Comparison of ENCODE assay signal across 23 cellular contexts in the genomic region with DNA sequence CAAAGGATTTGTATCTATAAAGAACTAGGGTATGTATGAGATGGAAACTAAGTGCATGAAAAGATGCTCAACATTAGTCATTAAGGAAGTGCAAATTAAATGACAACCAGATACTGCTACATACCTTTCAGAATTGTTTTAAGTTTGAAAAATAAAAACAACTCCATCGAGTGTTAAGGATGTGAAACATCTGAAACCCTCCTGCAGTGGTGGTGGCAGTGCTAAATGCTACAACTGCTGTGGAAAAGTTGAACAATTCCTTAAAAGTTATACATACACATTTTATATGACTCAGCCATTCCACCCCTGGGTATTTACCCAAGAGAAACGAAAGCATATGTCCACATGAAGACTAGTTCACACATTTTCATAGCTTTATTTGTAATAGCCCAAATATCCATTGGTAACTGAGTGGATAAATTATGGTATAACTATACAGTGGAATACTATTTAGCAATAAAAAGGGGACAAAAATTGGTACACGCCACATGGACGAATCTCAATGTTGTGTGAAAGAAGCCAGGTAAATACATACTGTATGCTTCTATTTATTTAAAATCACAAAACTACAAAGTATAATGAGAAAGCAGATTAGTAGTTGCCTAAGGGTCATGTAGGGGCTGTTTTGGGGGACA. TPM values are rescaled to one million over a fixed set of nuclear protein-coding genes. Genes with fewer than 3 reads are reported as not detected.
DNase-seq lines count a peak whose midpoint lies in the region; ATAC-seq and TF ChIP-seq lines count a peak whose summit lies in the region.
"Had no signal": no experiment of that assay in that cellular context is flagged by ENCODE, and none has a peak within 500 bp of the region (broad histone marks: within the 10 kb centered on the region; RNA-seq: fewer than 3 reads in every experiment).

No MANE protein-coding gene starts in this region.

- intact Hi-C loops in HCT116 (cut with micrococcal nuclease) (no loop called here), left colon (cut with DNase I, micrococcal nuclease) (no loop called here)

- DNase-seq in activated CD8-positive, alpha-beta memory T cell treated with anti-CD3 and anti-CD28 coated beads, Interleukin-2, amount 10 ng/mL, durations not matched to agents 7 days and 5 days: no peak
- DNase-seq in activated CD8-positive, alpha-beta memory T cell treated with anti-CD3 and anti-CD28 coated beads, Interleukin-2, amount 50 U/mL, for 4 hours: no peak
- DNase-seq in HCT116 (ENCODE audit: low read depth, low spot score): no peak
- DNase-seq in left colon: no peak
- no peak for DNase-seq in mucosa of gallbladder (ENCODE audit: low spot score)
- no peak for DNase-seq in effector memory CD8-positive, alpha-beta T cell
- no peak for DNase-seq in WERI-Rb-1
- DNase-seq: activated CD4-positive, alpha-beta T cell treated with anti-CD3 and anti-CD28 coated beads, Interleukin-2, amount 10 ng/mL, durations not matched to agents 7 days and 5 days; activated effector memory CD4-positive, alpha-beta T cell treated with anti-CD3 and anti-CD28 coated beads, Interleukin-2, amount 50 U/mL, for 16 hours; body of pancreas; CD4-positive, alpha-beta memory T cell; cortex of kidney; DMS79; left ventricle myocardium inferior; NCI-H1436; NCI-H2171 treated with DMSO at 0.1 percent for 48 hours; Peyer's patch had no signal

- H2AFZ ChIP-seq in HCT116 (ENCODE audit: low read depth, low read length, poor library complexity, severe bottlenecking): no peak overlapping the region
- H2AFZ ChIP-seq: neural progenitor cell had no signal

- H3K79me2 ChIP-seq in HCT116 (ENCODE audit: insufficient read depth, low read length): peaks cover 17% of the 10 kb centered on the region

- TF ChIP-seq RAD21 in HCT116 (IDR thresholded peaks at IDR 0.05; ENCODE audit: low read depth): no peak

- TF ChIP-seq CTCF in HCT116 (IDR thresholded peaks at IDR 0.05 in 2 of 3, conservative IDR thresholded peaks at IDR 0.05 in 1 of 3; ENCODE audit: borderline replicate concordance in 1 of 3, insufficient read depth in 1 of 3, low read depth in 2 of 3, low read length in 2 of 3): no peak
- no peak for TF ChIP-seq CTCF in WERI-Rb-1 (IDR thresholded peaks at IDR 0.05; ENCODE audit: low read depth, low read length)

- no peak overlapping the region for H3K9ac ChIP-seq in HCT116 (ENCODE audit: low read length)
- H3K9ac ChIP-seq: neural progenitor cell had no signal

- H3K4me3 ChIP-seq in HCT116 (replicated peaks in 1 of 2; ENCODE audit: low read depth in 1 of 2, low read length in 2 of 2) (no peak overlapping the region), WERI-Rb-1 (ENCODE audit: low read depth, low read length) (no peak overlapping the region)
- H3K4me3 ChIP-seq: body of pancreas, left ventricle myocardium inferior, neural progenitor cell, Peyer's patch, SK-N-MC had no signal

- no peak overlapping the region for H3K27ac ChIP-seq in HCT116 (ENCODE audit: low read depth, low read length)
- no peak overlapping the region for H3K27ac ChIP-seq in WERI-Rb-1
- H3K27ac ChIP-seq: body of pancreas, left ventricle myocardium inferior, neural progenitor cell, Peyer's patch, SK-N-MC had no signal

- peaks cover 23 to 35% of the 10 kb centered on the region in 2 experiments for H3K36me3 ChIP-seq in HCT116 (ENCODE audit: control insufficient read depth in 1 of 2, insufficient read depth in 2 of 2, low read length in 2 of 2)
- H3K36me3 ChIP-seq in WERI-Rb-1: peaks cover 65% of the 10 kb centered on the region

- CTCF ChIA-PET in activated CD8-positive, alpha-beta memory T cell treated with anti-CD3 and anti-CD28 coated beads, Interleukin-2, amount 10 ng/mL, durations not matched to agents 7 days and 5 days (lab: Charles Lee): no interaction called here
- CTCF ChIA-PET in HCT116 (lab: Charles Lee): no interaction called here

- H3K27ac Mint-ChIP-seq in activated CD8-positive, alpha-beta memory T cell treated with anti-CD3 and anti-CD28 coated beads, Interleukin-2, amount 10 ng/mL, durations not matched to agents 7 days and 5 days: no peak overlapping the region
- peak overlapping the region; percentile 92 for H3K27ac Mint-ChIP-seq in activated naive CD4-positive, alpha-beta T cell treated with anti-CD3 and anti-CD28 coated beads, Interleukin-2, amount 50 U/mL, for 24 hours
- H3K27ac Mint-ChIP-seq in effector memory CD8-positive, alpha-beta T cell: no peak overlapping the region
- H3K27ac Mint-ChIP-seq: neural progenitor cell had no signal

- H3K27me3 Mint-ChIP-seq in activated CD8-positive, alpha-beta memory T cell treated with anti-CD3 and anti-CD28 coated beads, Interleukin-2, amount 10 ng/mL, durations not matched to agents 7 days and 5 days: no peaks in the 10 kb centered on the region
- H3K27me3 Mint-ChIP-seq in activated naive CD4-positive, alpha-beta T cell treated with anti-CD3 and anti-CD28 coated beads, Interleukin-2, amount 50 U/mL, for 24 hours: no peaks in the 10 kb centered on the region
- H3K27me3 Mint-ChIP-seq in effector memory CD8-positive, alpha-beta T cell: no peaks in the 10 kb centered on the region
- H3K27me3 Mint-ChIP-seq: activated CD4-positive, alpha-beta T cell treated with anti-CD3 and anti-CD28 coated beads, Interleukin-2, amount 10 ng/mL, durations not matched to agents 7 days and 5 days; CD4-positive, alpha-beta memory T cell had no signal

- TF ChIP-seq POLR2A in HCT116 (IDR thresholded peaks at IDR 0.05; ENCODE audit: borderline replicate concordance, extremely low read depth, insufficient read depth, insufficient read length): no peak

- ATAC-seq in activated CD8-positive, alpha-beta memory T cell treated with anti-CD3 and anti-CD28 coated beads, Interleukin-2, amount 10 ng/mL, durations not matched to agents 7 days and 5 days: peak; percentile 27
- ATAC-seq in HCT116 (no peak), left colon (peak; percentile 8)
- ATAC-seq in effector memory CD8-positive, alpha-beta T cell (replicated peaks): no peak
- ATAC-seq: body of pancreas had no signal

- POLR2A ChIA-PET in HCT116 (lab: Charles Lee): interaction anchor here (0.6 kb wide), 1 partner anchor 9 kb away, joined by 3 read pairs; no protein-coding TSS in a partner anchor

- H3K9me3 ChIP-seq in HCT116 (ENCODE audit: control insufficient read depth in 1 of 2, insufficient read depth in 1 of 2, low read depth in 1 of 2, low read length in 2 of 2) (no peaks in the 10 kb centered on the region), WERI-Rb-1 (ENCODE audit: severe bottlenecking) (no peaks in the 10 kb centered on the region)
- H3K9me3 ChIP-seq: body of pancreas, left ventricle myocardium inferior, Peyer's patch had no signal

- peaks cover 46% of the 10 kb centered on the region for H3K36me3 Mint-ChIP-seq in activated CD8-positive, alpha-beta memory T cell treated with anti-CD3 and anti-CD28 coated beads, Interleukin-2, amount 10 ng/mL, durations not matched to agents 7 days and 5 days
- peaks cover 11% of the 10 kb centered on the region for H3K36me3 Mint-ChIP-seq in activated naive CD4-positive, alpha-beta T cell treated with anti-CD3 and anti-CD28 coated beads, Interleukin-2, amount 50 U/mL, for 24 hours
- peaks cover 8% of the 10 kb centered on the region for H3K36me3 Mint-ChIP-seq in effector memory CD8-positive, alpha-beta T cell (ENCODE audit: insufficient read depth)

- H3K9me3 Mint-ChIP-seq in activated CD8-positive, alpha-beta memory T cell treated with anti-CD3 and anti-CD28 coated beads, Interleukin-2, amount 10 ng/mL, durations not matched to agents 7 days and 5 days (ENCODE audit: low read depth): no peaks in the 10 kb centered on the region
- H3K9me3 Mint-ChIP-seq in activated naive CD4-positive, alpha-beta T cell treated with anti-CD3 and anti-CD28 coated beads, Interleukin-2, amount 50 U/mL, for 24 hours: peaks cover 4% of the 10 kb centered on the region
- H3K9me3 Mint-ChIP-seq in effector memory CD8-positive, alpha-beta T cell: no peaks in the 10 kb centered on the region
- H3K9me3 Mint-ChIP-seq: activated CD4-positive, alpha-beta T cell treated with anti-CD3 and anti-CD28 coated beads, Interleukin-2, amount 10 ng/mL, durations not matched to agents 7 days and 5 days; CD4-positive, alpha-beta memory T cell; neural progenitor cell had no signal

- H3K4me1 ChIP-seq in HCT116 (ENCODE audit: control insufficient read depth in 1 of 2, insufficient read depth in 2 of 2, low read length in 2 of 2): no peaks in the 10 kb centered on the region
- H3K4me1 ChIP-seq: left ventricle myocardium inferior, neural progenitor cell, Peyer's patch had no signal

- no peaks in the 10 kb centered on the region for H3K9me2 ChIP-seq in HCT116 (ENCODE audit: insufficient read depth)

- no peak overlapping the region for H3K4me2 ChIP-seq in HCT116 (ENCODE audit: low read length)
- H3K4me2 ChIP-seq: neural progenitor cell had no signal

- RAD21 ChIA-PET in HCT116 (lab: Charles Lee; ENCODE audit: low non-redundant PET in 1 of 2, low total read pairs in 2 of 2, uncharacterized antibody in 2 of 2, unreplicated experiment in 2 of 2): no interaction called here

- peaks cover 8% of the 10 kb centered on the region; the same call in 1 of the 2 replicates for H4K20me1 ChIP-seq in HCT116 (ENCODE audit: insufficient read depth)

- peaks cover 3% of the 10 kb centered on the region for H3K4me1 Mint-ChIP-seq in activated CD8-positive, alpha-beta memory T cell treated with anti-CD3 and anti-CD28 coated beads, Interleukin-2, amount 10 ng/mL, durations not matched to agents 7 days and 5 days
- H3K4me1 Mint-ChIP-seq in activated naive CD4-positive, alpha-beta T cell treated with anti-CD3 and anti-CD28 coated beads, Interleukin-2, amount 50 U/mL, for 24 hours: peaks cover 18% of the 10 kb centered on the region
- no peaks in the 10 kb centered on the region for H3K4me1 Mint-ChIP-seq in effector memory CD8-positive, alpha-beta T cell (ENCODE audit: low read depth in 2 of 2)
- H3K4me1 Mint-ChIP-seq: CD4-positive, alpha-beta memory T cell; neural progenitor cell had no signal

- BruUV-seq in HCT116 (replicated peaks; lab: Mats Ljungman, UMichigan): TSS peak; percentile 23

- H3K27me3 ChIP-seq in HCT116 (ENCODE audit: insufficient read depth, low read length) (no peaks in the 10 kb centered on the region), WERI-Rb-1 (ENCODE audit: insufficient read depth, low read depth, severe bottlenecking) (no peaks in the 10 kb centered on the region)
- H3K27me3 ChIP-seq: body of pancreas, neural progenitor cell, Peyer's patch had no signal

- no peak overlapping the region for H3K4me3 Mint-ChIP-seq in activated CD8-positive, alpha-beta memory T cell treated with anti-CD3 and anti-CD28 coated beads, Interleukin-2, amount 10 ng/mL, durations not matched to agents 7 days and 5 days
- H3K4me3 Mint-ChIP-seq in activated naive CD4-positive, alpha-beta T cell treated with anti-CD3 and anti-CD28 coated beads, Interleukin-2, amount 50 U/mL, for 24 hours: peak overlapping the region; percentile 54
- no peak overlapping the region for H3K4me3 Mint-ChIP-seq in effector memory CD8-positive, alpha-beta T cell
- H3K4me3 Mint-ChIP-seq: activated CD4-positive, alpha-beta T cell treated with anti-CD3 and anti-CD28 coated beads, Interleukin-2, amount 10 ng/mL, durations not matched to agents 7 days and 5 days; CD4-positive, alpha-beta memory T cell; neural progenitor cell had no signal

RNA-seq across cellular contexts. Expression of a gene that starts 10.6 kb away (rescaled TPM):
- under 1 TPM; 0.28 to 0.41 TPM for total RNA-seq in activated CD8-positive, alpha-beta memory T cell treated with anti-CD3 and anti-CD28 coated beads, Interleukin-2, amount 10 ng/mL, durations not matched to agents 7 days and 5 days
- total RNA-seq in HCT116 (2021; ENCODE audit: unreplicated experiment) (not detected), left colon (not detected), mucosa of gallbladder (not detected)
- not detected in 2 replicates for polyA plus RNA-seq in HCT116 (2012)
- total RNA-seq: body of pancreas, left ventricle myocardium inferior, mononuclear cell, Peyer's patch, subcutaneous adipose tissue had no signal
- polyA plus RNA-seq: AG04450 had no signal

RNA-seq across cellular contexts. Expression of a gene that starts 13.4 kb away (rescaled TPM):
- total RNA-seq in activated CD8-positive, alpha-beta memory T cell treated with anti-CD3 and anti-CD28 coated beads, Interleukin-2, amount 10 ng/mL, durations not matched to agents 7 days and 5 days: 10 to 100 TPM; 90.0 to 93.6 TPM
- total RNA-seq in HCT116 (2021; ENCODE audit: unreplicated experiment) (54.9 TPM), left colon (10 to 100 TPM; 40.7 to 67.2 TPM), mucosa of gallbladder (10.8 TPM)
- polyA plus RNA-seq in HCT116 (2012): 21.5 and 27.0 TPM in 2 replicates

Comparison
In these comparisons a context has a peak if more than half of its experiments do, and no peak if none do; other contexts are left out.
1. ATAC-seq: peak in activated CD8-positive, alpha-beta memory T cell treated with anti-CD3 and anti-CD28 coated beads, Interleukin-2, amount 10 ng/mL, durations not matched to agents 7 days and 5 days (single experiment) and left colon (single experiment); none in HCT116 (single experiment) and effector memory CD8-positive, alpha-beta T cell (single experiment).